32 cellular contexts compared by ENCODE assay signal in the genomic region with DNA sequence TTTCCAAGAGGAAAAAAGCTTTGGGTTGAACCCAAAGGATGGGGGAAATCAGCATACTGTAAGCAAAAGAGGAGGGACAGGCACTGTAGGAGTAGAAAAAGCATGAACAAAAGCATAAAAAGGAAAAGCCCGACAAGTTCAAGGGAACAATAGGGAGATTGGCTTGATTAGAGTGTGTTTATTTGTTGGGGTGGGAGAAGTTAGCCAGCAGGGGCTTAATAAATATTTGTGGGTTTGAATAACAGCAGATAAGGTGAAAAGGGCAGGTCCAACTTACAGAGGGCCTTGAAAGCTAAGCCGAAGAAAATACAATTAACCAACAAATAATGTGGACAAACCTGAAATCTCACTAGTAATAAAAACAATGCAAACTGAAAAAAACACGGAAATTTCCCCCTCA.
DNase-seq lines count a peak whose midpoint lies in the region; ATAC-seq and TF ChIP-seq lines count a peak whose summit lies in the region.
"Had no signal": no experiment of that assay in that cellular context is flagged by ENCODE, and none has a peak within 500 bp of the region (broad histone marks: within the 10 kb centered on the region; RNA-seq: fewer than 3 reads in every experiment).

No MANE protein-coding gene starts in this region.

- H3K27ac ChIP-seq in endodermal cell (ENCODE audit: low read depth, low read length) = no peak overlapping the region
- H3K27ac ChIP-seq in right cardiac atrium (ENCODE audit: low read length) = no peak overlapping the region
- H3K27ac ChIP-seq: hepatocyte, spleen had no signal

- WGBS in endodermal cell (ENCODE audit: insufficient coverage in 1 of 2, insufficient read length in 1 of 2), 2 experiments = 0 to 49% methylated on average over 1 to 3 of the region's 3 CpGs
- 63% methylated on average over 3 of the region's 3 CpGs for WGBS in right cardiac atrium

- peaks cover 5% of the 10 kb centered on the region for H3K36me3 Mint-ChIP-seq in endodermal cell (ENCODE audit: low read depth)
- peaks cover 19% of the 10 kb centered on the region for H3K36me3 Mint-ChIP-seq in nephron progenitor cell (ENCODE audit: low read depth)
- H3K36me3 Mint-ChIP-seq in type B pancreatic cell = peaks cover 29% of the 10 kb centered on the region

- ATAC-seq in Right ventricle myocardium inferior (no peak), GM18873 (IDR thresholded peaks at IDR 0.05; ENCODE audit: low FRiP score, unreplicated experiment) (no peak), right cardiac atrium (no peak)
- ATAC-seq: activated CD8-positive, alpha-beta T cell treated with anti-CD3 and anti-CD28 coated beads for 36 hours; activated T-helper 17 cell treated with anti-CD3 and anti-CD28 coated beads, Interleukin-2, amount 50 U/mL, for 72 hours; gastroesophageal sphincter; K562; naive thymus-derived CD4-positive, alpha-beta T cell had no signal

- H3K4me1 ChIP-seq in endodermal cell (ENCODE audit: control insufficient read depth, insufficient read depth, low read length) (peaks cover 8% of the 10 kb centered on the region), right cardiac atrium (ENCODE audit: control insufficient read depth, insufficient read depth, low read length) (no peaks in the 10 kb centered on the region)

- no peak overlapping the region for H3K9ac ChIP-seq in endodermal cell (ENCODE audit: extremely low read depth, low read length, poor library complexity, severe bottlenecking)
- H3K9ac ChIP-seq: SK-N-SH had no signal

- H3K4me1 Mint-ChIP-seq in endodermal cell (peaks cover 39% of the 10 kb centered on the region), nephron progenitor cell (peaks cover 43% of the 10 kb centered on the region), type B pancreatic cell (ENCODE audit: unreplicated experiment) (peaks cover 53% of the 10 kb centered on the region)

- H3K36me3 ChIP-seq in endodermal cell (ENCODE audit: control insufficient read depth, insufficient read depth, low read length) = no peaks in the 10 kb centered on the region

- no peaks in the 10 kb centered on the region for H3K9me3 Mint-ChIP-seq in endodermal cell
- no peaks in the 10 kb centered on the region for H3K9me3 Mint-ChIP-seq in nephron progenitor cell
- H3K9me3 Mint-ChIP-seq in type B pancreatic cell = no peaks in the 10 kb centered on the region
- H3K9me3 Mint-ChIP-seq: activated CD8-positive, alpha-beta T cell treated with anti-CD3 and anti-CD28 coated beads for 36 hours; activated naive CD4-positive, alpha-beta T cell treated with anti-CD3 and anti-CD28 coated beads, Interleukin-2, amount 50 U/mL, for 24 hours; activated T-helper 17 cell treated with anti-CD3 and anti-CD28 coated beads, Interleukin-2, amount 50 U/mL, for 72 hours; H9; T-helper 1 cell treated with Interleukin-12 subunit alpha and Interleukin-12 subunit beta and Interleukin-4 antibody, amounts not matched to agents 30 μg/mL and 1 μg/mL, for 36 hours had no signal

- H3K4me3 ChIP-seq in endodermal cell (ENCODE audit: low read length) = no peak overlapping the region
- H3K4me3 ChIP-seq in right cardiac atrium (ENCODE audit: low read length) = no peak overlapping the region
- H3K4me3 ChIP-seq: gastroesophageal sphincter, hepatocyte, K562, spleen had no signal

- DNase-seq in M059J (ENCODE audit: low read depth) = peak; percentile 27
- DNase-seq in endodermal cell = no peak
- DNase-seq in nephron progenitor cell = no peak
- no peak for DNase-seq in type B pancreatic cell (ENCODE audit: extremely low spot score, unreplicated experiment)
- DNase-seq in GM20000 (ENCODE audit: low spot score) = no peak
- no peak for DNase-seq in Right ventricle myocardium inferior (ENCODE audit: missing footprints)
- DNase-seq in right cardiac atrium = no peak
- DNase-seq: activated CD4-positive, CD25-positive, alpha-beta regulatory T cell treated with anti-CD3 and anti-CD28 coated beads, Interleukin-2, amount 50 U/mL, for 72 hours; activated CD8-positive, alpha-beta T cell treated with anti-CD3 and anti-CD28 coated beads for 36 hours; anterior cingulate cortex; Calu3; caudate nucleus; EL; H9; left colon; MM.1S; naive thymus-derived CD4-positive, alpha-beta T cell; NCI-H1417; NCI-H2107; NCI-H446 treated with DMSO at 0.1 percent for 48 hours; SK-N-SH; spleen; stimulated activated CD4-positive, alpha-beta T cell treated with anti-CD3 and anti-CD28 coated beads, Interleukin-2, amount 100 ng/mL, for 48 hours; substantia nigra had no signal

- peak overlapping the region; percentile 27 for H3K27ac Mint-ChIP-seq in endodermal cell
- peak overlapping the region; percentile 56 for H3K27ac Mint-ChIP-seq in nephron progenitor cell
- H3K27ac Mint-ChIP-seq in type B pancreatic cell = peak overlapping the region; percentile 78
- H3K27ac Mint-ChIP-seq: activated CD8-positive, alpha-beta T cell treated with anti-CD3 and anti-CD28 coated beads for 36 hours; activated naive CD4-positive, alpha-beta T cell treated with anti-CD3 and anti-CD28 coated beads, Interleukin-2, amount 50 U/mL, for 24 hours; activated T-helper 17 cell treated with anti-CD3 and anti-CD28 coated beads, Interleukin-2, amount 50 U/mL, for 72 hours; T-helper 1 cell treated with Interleukin-12 subunit alpha and Interleukin-12 subunit beta and Interleukin-4 antibody, amounts not matched to agents 30 μg/mL and 1 μg/mL, for 36 hours had no signal

- no peak for TF ChIP-seq CTCF in endodermal cell (conservative IDR thresholded peaks at IDR 0.05)
- TF ChIP-seq CTCF in nephron progenitor cell (IDR thresholded peaks at IDR 0.05) = no peak
- no peak for TF ChIP-seq CTCF in type B pancreatic cell (conservative IDR thresholded peaks at IDR 0.05)
- no peak for TF ChIP-seq CTCF in GM20000 (IDR thresholded peaks at IDR 0.05; ENCODE audit: extremely low read depth, missing control alignments)

- H3K9me3 ChIP-seq in endodermal cell (ENCODE audit: control insufficient read depth, low read length) (no peaks in the 10 kb centered on the region), right cardiac atrium (ENCODE audit: control insufficient read depth, low read length) (no peaks in the 10 kb centered on the region)
- H3K9me3 ChIP-seq: gastroesophageal sphincter, SK-N-SH, spleen had no signal

- H3K27me3 Mint-ChIP-seq in endodermal cell (ENCODE audit: insufficient read depth) = no peaks in the 10 kb centered on the region
- H3K27me3 Mint-ChIP-seq in nephron progenitor cell (ENCODE audit: low read depth, poor library complexity) = no peaks in the 10 kb centered on the region
- no peaks in the 10 kb centered on the region for H3K27me3 Mint-ChIP-seq in type B pancreatic cell
- H3K27me3 Mint-ChIP-seq: activated CD8-positive, alpha-beta T cell treated with anti-CD3 and anti-CD28 coated beads for 36 hours; activated naive CD4-positive, alpha-beta T cell treated with anti-CD3 and anti-CD28 coated beads, Interleukin-2, amount 50 U/mL, for 24 hours; activated T-helper 17 cell treated with anti-CD3 and anti-CD28 coated beads, Interleukin-2, amount 50 U/mL, for 72 hours; naive thymus-derived CD4-positive, alpha-beta T cell had no signal

- peak overlapping the region; percentile 6 for H3K4me3 Mint-ChIP-seq in endodermal cell
- no peak overlapping the region for H3K4me3 Mint-ChIP-seq in nephron progenitor cell
- H3K4me3 Mint-ChIP-seq in type B pancreatic cell = peak overlapping the region; percentile 13
- H3K4me3 Mint-ChIP-seq: activated CD8-positive, alpha-beta T cell treated with anti-CD3 and anti-CD28 coated beads for 36 hours; activated naive CD4-positive, alpha-beta T cell treated with anti-CD3 and anti-CD28 coated beads, Interleukin-2, amount 50 U/mL, for 24 hours; activated T-helper 17 cell treated with anti-CD3 and anti-CD28 coated beads, Interleukin-2, amount 50 U/mL, for 72 hours; CD14-positive monocyte; H9; naive thymus-derived CD4-positive, alpha-beta T cell; T-helper 1 cell treated with Interleukin-12 subunit alpha and Interleukin-12 subunit beta and Interleukin-4 antibody, amounts not matched to agents 30 μg/mL and 1 μg/mL, for 36 hours had no signal

- H3K27me3 ChIP-seq in endodermal cell (ENCODE audit: control insufficient read depth, insufficient read depth, low read length, poor library complexity, severe bottlenecking) = no peaks in the 10 kb centered on the region
- no peaks in the 10 kb centered on the region for H3K27me3 ChIP-seq in right cardiac atrium (ENCODE audit: control insufficient read depth, insufficient read depth)
- H3K27me3 ChIP-seq: gastroesophageal sphincter, hepatocyte, spleen had no signal

- intact Hi-C loops in Right ventricle myocardium inferior (cut with DNase I) (no loop called here), right cardiac atrium (cut with DNase I) (no loop called here)

Comparison
In these comparisons a context has a peak if more than half of its experiments do, and no peak if none do; other contexts are left out.
1. H3K27ac Mint-ChIP-seq: peak in every context shown above with its lines; median percentile 78 in type B pancreatic cell; 56 in nephron progenitor cell; 27 in endodermal cell.